14 cellular contexts compared by ENCODE assay signal in genomic region chr2:75475049-75475448, GRCh38.
DNase-seq lines count a peak whose midpoint lies in the region; ATAC-seq and TF ChIP-seq lines count a peak whose summit lies in the region.
"Had no signal": no experiment of that assay in that cellular context is flagged by ENCODE, and none has a peak within 500 bp of the region (broad histone marks: within the 10 kb centered on the region; RNA-seq: fewer than 3 reads in every experiment).

No MANE protein-coding gene starts in this region.

- 54% methylated on average over 2 of the region's 2 CpGs for WGBS in hepatocyte (ENCODE audit: low lambda C conversion rate, missing lambda C conversion rate)

- H3K9me3 ChIP-seq in DND-41 (ENCODE audit: insufficient read depth, low read length, severe bottlenecking): no peaks in the 10 kb centered on the region
- no peaks in the 10 kb centered on the region for H3K9me3 ChIP-seq in hepatocyte (ENCODE audit: low read depth)

- H3K27ac Mint-ChIP-seq in type B pancreatic cell: peak overlapping the region; percentile 35
- H3K27ac Mint-ChIP-seq: CD4-positive, alpha-beta T cell had no signal

- H3K4me1 Mint-ChIP-seq in type B pancreatic cell (ENCODE audit: unreplicated experiment): peaks cover 45% of the 10 kb centered on the region
- H3K4me1 Mint-ChIP-seq: CD14-positive monocyte had no signal

- H3K79me2 ChIP-seq in DND-41 (ENCODE audit: insufficient read depth, low read length) (no peaks in the 10 kb centered on the region), hepatocyte (no peaks in the 10 kb centered on the region)

- no peaks in the 10 kb centered on the region for H3K36me3 Mint-ChIP-seq in type B pancreatic cell
- H3K36me3 Mint-ChIP-seq: CD14-positive monocyte had no signal

- H3K4me3 ChIP-seq in DND-41 (ENCODE audit: low read depth in 1 of 2, low read length in 2 of 2) (no peak overlapping the region), hepatocyte (no peak overlapping the region)

- no peaks in the 10 kb centered on the region for H4K20me1 ChIP-seq in DND-41 (ENCODE audit: insufficient read depth, low read length)
- H4K20me1 ChIP-seq in hepatocyte (ENCODE audit: insufficient read depth, poor library complexity, severe bottlenecking): no peaks in the 10 kb centered on the region

- H3K27me3 ChIP-seq in DND-41 (ENCODE audit: insufficient read depth, low read length, poor library complexity): no peaks in the 10 kb centered on the region
- no peaks in the 10 kb centered on the region for H3K27me3 ChIP-seq in hepatocyte

- TF ChIP-seq CTCF in DND-41 (IDR thresholded peaks at IDR 0.05; ENCODE audit: borderline replicate concordance, extremely low read depth, low read length, poor library complexity, severe bottlenecking): no peak
- TF ChIP-seq CTCF in hepatocyte (IDR thresholded peaks at IDR 0.05; ENCODE audit: poor library complexity): no peak
- no peak for TF ChIP-seq CTCF in type B pancreatic cell (conservative IDR thresholded peaks at IDR 0.05)

- H2AFZ ChIP-seq in DND-41 (ENCODE audit: low read depth, low read length) (no peak overlapping the region), hepatocyte (no peak overlapping the region)

- no peak overlapping the region for H3K4me3 Mint-ChIP-seq in type B pancreatic cell
- H3K4me3 Mint-ChIP-seq: CD14-positive monocyte; CD4-positive, alpha-beta T cell had no signal

- H3K4me1 ChIP-seq in DND-41 (ENCODE audit: insufficient read depth, low read length) (peaks cover 75% of the 10 kb centered on the region), hepatocyte (ENCODE audit: insufficient read depth) (peaks cover 2% of the 10 kb centered on the region)

- DNase-seq in DND-41 (no peak), hepatocyte (ENCODE audit: low spot score) (no peak), type B pancreatic cell (ENCODE audit: extremely low spot score, unreplicated experiment) (no peak), GOT3 (lab: John Stamatoyannopoulos, UW) (no peak)
- DNase-seq: Calu3; CD4-positive, alpha-beta T cell; COR-L47; DMS53; DMS79 treated with DMSO at 0.1 percent for 48 hours; H7; HCEC 1CT had no signal

- ATAC-seq in DND-41 (ENCODE audit: insufficient read depth, low read depth) (no peak), HG02759 (IDR thresholded peaks at IDR 0.05; ENCODE audit: unreplicated experiment) (no peak), GM21576 (IDR thresholded peaks at IDR 0.05; ENCODE audit: unreplicated experiment) (no peak)

- H3K36me3 ChIP-seq in DND-41 (ENCODE audit: insufficient read depth, low read length) (no peaks in the 10 kb centered on the region), hepatocyte (replicated peaks; ENCODE audit: insufficient read depth, low read depth) (no peaks in the 10 kb centered on the region)

- H3K4me2 ChIP-seq in DND-41 (ENCODE audit: insufficient read depth, low read length) (no peak overlapping the region), hepatocyte (no peak overlapping the region)

- no peaks in the 10 kb centered on the region for H3K9me3 Mint-ChIP-seq in type B pancreatic cell
- H3K9me3 Mint-ChIP-seq: CD4-positive, alpha-beta T cell had no signal

- H3K9ac ChIP-seq in DND-41 (ENCODE audit: low read depth, low read length): peak overlapping the region; percentile 2; the same call in 1 of the 2 replicates

- no peaks in the 10 kb centered on the region for H3K9me2 ChIP-seq in hepatocyte (replicated peaks; ENCODE audit: insufficient read depth)

- H3K27me3 Mint-ChIP-seq in type B pancreatic cell: peaks cover 24% of the 10 kb centered on the region

- H3K27ac ChIP-seq in DND-41 (ENCODE audit: low read length) (peak overlapping the region; percentile 98), hepatocyte (peak overlapping the region; percentile 16)
